8 cellular contexts compared by ENCODE assay signal in genomic region chr1:47388548-47389238, GRCh38. TPM values are rescaled to one million over a fixed set of nuclear protein-coding genes. Genes with fewer than 3 reads are reported as not detected.
DNase-seq lines count a peak whose midpoint lies in the region; ATAC-seq and TF ChIP-seq lines count a peak whose summit lies in the region.

No MANE protein-coding gene starts in this region.

- H3K36me3 Mint-ChIP-seq in activated CD8-positive, alpha-beta T cell treated with anti-CD3 and anti-CD28 coated beads, Interleukin-2, amount 10 ng/mL, durations not matched to agents 7 days and 5 days (ENCODE audit: low read depth): no peaks in the 10 kb centered on the region
- H3K36me3 Mint-ChIP-seq in natural killer cell treated with Interleukin-12 subunit alpha and Interleukin-12 subunit beta and Interleukin-15 and Interleukin-18, amount 100 ng/mL, for 72 hours: no peaks in the 10 kb centered on the region

- peaks cover 14% of the 10 kb centered on the region for H3K27me3 Mint-ChIP-seq in activated CD8-positive, alpha-beta T cell treated with anti-CD3 and anti-CD28 coated beads, Interleukin-2, amount 10 ng/mL, durations not matched to agents 7 days and 5 days (ENCODE audit: low read depth)
- no peaks in the 10 kb centered on the region for H3K27me3 Mint-ChIP-seq in natural killer cell treated with Interleukin-12 subunit alpha and Interleukin-12 subunit beta and Interleukin-15 and Interleukin-18, amount 100 ng/mL, for 72 hours

- H3K4me1 Mint-ChIP-seq in activated CD8-positive, alpha-beta T cell treated with anti-CD3 and anti-CD28 coated beads, Interleukin-2, amount 10 ng/mL, durations not matched to agents 7 days and 5 days (ENCODE audit: low read depth): no peaks in the 10 kb centered on the region
- peaks cover 0 to 2% of the 10 kb centered on the region in 2 donors for H3K4me1 Mint-ChIP-seq in natural killer cell treated with Interleukin-12 subunit alpha and Interleukin-12 subunit beta and Interleukin-15 and Interleukin-18, amount 100 ng/mL, for 72 hours (ENCODE audit: low read depth in 2 of 2)

- H3K4me3 ChIP-seq in GM12865 (ENCODE audit: low read depth, low read length) (no peak overlapping the region), tibial nerve (no peak overlapping the region)

- ATAC-seq in HG03159 (IDR thresholded peaks at IDR 0.05; ENCODE audit: unreplicated experiment): peak; percentile 77
- ATAC-seq in activated CD8-positive, alpha-beta T cell treated with anti-CD3 and anti-CD28 coated beads, Interleukin-2, amount 10 ng/mL, durations not matched to agents 7 days and 5 days: peak; percentile 67
- peak; percentile 74 to 77 for ATAC-seq in natural killer cell treated with Interleukin-12 subunit alpha and Interleukin-12 subunit beta and Interleukin-15 and Interleukin-18, amount 100 ng/mL, for 72 hours

- DNase-seq in GM12865 (ENCODE audit: low read depth) (peak; percentile 57), NCI-H510A treated with DMSO at 0.1 percent for 48 hours (lab: John Stamatoyannopoulos, UW) (peak; percentile 69), fibroblast of gingiva (ENCODE audit: low read depth) (peak; percentile 73), tibial nerve (ENCODE audit: low spot score in 2 of 2) (peak; percentile 49 to 67)
- peak; percentile 62 for DNase-seq in activated CD8-positive, alpha-beta T cell treated with anti-CD3 and anti-CD28 coated beads, Interleukin-2, amount 10 ng/mL, durations not matched to agents 7 days and 5 days
- no peak for DNase-seq in natural killer cell treated with Interleukin-12 subunit alpha and Interleukin-12 subunit beta and Interleukin-15 and Interleukin-18, amount 100 ng/mL, for 72 hours (ENCODE audit: low spot score)

- no peak for TF ChIP-seq POLR2A in tibial nerve (IDR thresholded peaks at IDR 0.05)

- CTCF ChIA-PET in activated CD8-positive, alpha-beta T cell treated with anti-CD3 and anti-CD28 coated beads, Interleukin-2, amount 10 ng/mL, durations not matched to agents 7 days and 5 days (lab: Charles Lee): interaction anchor here (0.6 to 4.5 kb wide), 16 partner anchors 8 to 365 kb away, joined by 3 to 30 read pairs (median 4); partner anchors contain the start of genes CMPK1 and FOXD2

- no peak overlapping the region for H3K27ac Mint-ChIP-seq in activated CD8-positive, alpha-beta T cell treated with anti-CD3 and anti-CD28 coated beads, Interleukin-2, amount 10 ng/mL, durations not matched to agents 7 days and 5 days
- H3K27ac Mint-ChIP-seq in natural killer cell treated with Interleukin-12 subunit alpha and Interleukin-12 subunit beta and Interleukin-15 and Interleukin-18, amount 100 ng/mL, for 72 hours: no peak overlapping the region

- H3K4me1 ChIP-seq in tibial nerve: peaks cover 0 to 16% (median 0%) of the 10 kb centered on the region in 4 donors

- H3K36me3 ChIP-seq in tibial nerve: peaks cover 0 to under 1% (median 0%) of the 10 kb centered on the region in 3 donors

- POLR2A ChIA-PET in activated CD8-positive, alpha-beta T cell treated with anti-CD3 and anti-CD28 coated beads, Interleukin-2, amount 10 ng/mL, durations not matched to agents 7 days and 5 days (lab: Charles Lee): no interaction called here

- no peak for TF ChIP-seq EP300 in tibial nerve (IDR thresholded peaks at IDR 0.05)

- H3K9me3 Mint-ChIP-seq in activated CD8-positive, alpha-beta T cell treated with anti-CD3 and anti-CD28 coated beads, Interleukin-2, amount 10 ng/mL, durations not matched to agents 7 days and 5 days (ENCODE audit: insufficient read depth): no peaks in the 10 kb centered on the region
- H3K9me3 Mint-ChIP-seq in natural killer cell treated with Interleukin-12 subunit alpha and Interleukin-12 subunit beta and Interleukin-15 and Interleukin-18, amount 100 ng/mL, for 72 hours: no peaks in the 10 kb centered on the region

- no peaks in the 10 kb centered on the region for H3K9me3 ChIP-seq in tibial nerve

- H3K27ac ChIP-seq in 22Rv1: no peak overlapping the region
- H3K27ac ChIP-seq in tibial nerve: no peak overlapping the region

- WGBS in tibial nerve, 2 donors: 20 to 27% methylated on average over 7 of the region's 7 CpGs

- H3K4me3 Mint-ChIP-seq in activated CD8-positive, alpha-beta T cell treated with anti-CD3 and anti-CD28 coated beads, Interleukin-2, amount 10 ng/mL, durations not matched to agents 7 days and 5 days: no peak overlapping the region
- H3K4me3 Mint-ChIP-seq in natural killer cell treated with Interleukin-12 subunit alpha and Interleukin-12 subunit beta and Interleukin-15 and Interleukin-18, amount 100 ng/mL, for 72 hours: no peak overlapping the region

- H3K27me3 ChIP-seq in tibial nerve: no peaks in the 10 kb centered on the region

- TF ChIP-seq CTCF in 22Rv1 (IDR thresholded peaks at IDR 0.05) (peak; percentile 88), GM12865 (IDR thresholded peaks at IDR 0.05; ENCODE audit: insufficient read depth, low read depth, low read length, missing control alignments) (peak; percentile 86), tibial nerve (IDR thresholded peaks at IDR 0.05) (peak; percentile 63 to 83 (median 71))

RNA-seq across cellular contexts. Expression of gene FOXE3, which starts 27.4 kb away (rescaled TPM):
- not detected for total RNA-seq in activated CD8-positive, alpha-beta T cell treated with anti-CD3 and anti-CD28 coated beads, Interleukin-2, amount 10 ng/mL, durations not matched to agents 7 days and 5 days
- not detected for total RNA-seq in natural killer cell treated with Interleukin-12 subunit alpha and Interleukin-12 subunit beta and Interleukin-15 and Interleukin-18, amount 100 ng/mL, for 72 hours
- total RNA-seq in tibial nerve: under 1 TPM in 2 of 4 donors, not detected in 2; 0.21 to 0.98 TPM

RNA-seq across cellular contexts. Expression of gene FOXD2, which starts 49.2 kb away (rescaled TPM):
- under 1 TPM; 0.24 to 0.31 TPM for total RNA-seq in activated CD8-positive, alpha-beta T cell treated with anti-CD3 and anti-CD28 coated beads, Interleukin-2, amount 10 ng/mL, durations not matched to agents 7 days and 5 days
- total RNA-seq in natural killer cell treated with Interleukin-12 subunit alpha and Interleukin-12 subunit beta and Interleukin-15 and Interleukin-18, amount 100 ng/mL, for 72 hours: under 1 TPM; 0.33 to 0.36 TPM
- 10 to 100 TPM; 11.7 to 34.7 (median 27.6) TPM for total RNA-seq in tibial nerve

RNA-seq across cellular contexts. Expression of gene CMPK1, which starts 55.1 kb away (rescaled TPM):
- 10 to 100 TPM; 95.3 to 98.8 TPM for total RNA-seq in activated CD8-positive, alpha-beta T cell treated with anti-CD3 and anti-CD28 coated beads, Interleukin-2, amount 10 ng/mL, durations not matched to agents 7 days and 5 days
- 100 to 1,000 TPM in 1 of 2 donors, 10 to 100 TPM in 1; 90.7 to 112 TPM for total RNA-seq in natural killer cell treated with Interleukin-12 subunit alpha and Interleukin-12 subunit beta and Interleukin-15 and Interleukin-18, amount 100 ng/mL, for 72 hours
- 100 to 1,000 TPM in 1 of 4 donors, 10 to 100 TPM in 3; 69.9 to 105 (median 99.2) TPM for total RNA-seq in tibial nerve

Comparison
In these comparisons a context has a peak if more than half of its experiments do, and no peak if none do; other contexts are left out.
1. RNA of gene FOXD2, which starts 49.2 kb away (total RNA-seq): 11.7 to 34.7 TPM in tibial nerve; 0.33 to 0.36 TPM in natural killer cell treated with Interleukin-12 subunit alpha and Interleukin-12 subunit beta and Interleukin-15 and Interleukin-18, amount 100 ng/mL, for 72 hours and 0.24 to 0.31 TPM in activated CD8-positive, alpha-beta T cell treated with anti-CD3 and anti-CD28 coated beads, Interleukin-2, amount 10 ng/mL, durations not matched to agents 7 days and 5 days; every median in the first group is over 4 times any median in the second.
2. Peak in every context shown above with its lines, with median percentiles within 50 percentile points of each other: CTCF ChIP-seq and ATAC-seq.